In the genomic region with DNA sequence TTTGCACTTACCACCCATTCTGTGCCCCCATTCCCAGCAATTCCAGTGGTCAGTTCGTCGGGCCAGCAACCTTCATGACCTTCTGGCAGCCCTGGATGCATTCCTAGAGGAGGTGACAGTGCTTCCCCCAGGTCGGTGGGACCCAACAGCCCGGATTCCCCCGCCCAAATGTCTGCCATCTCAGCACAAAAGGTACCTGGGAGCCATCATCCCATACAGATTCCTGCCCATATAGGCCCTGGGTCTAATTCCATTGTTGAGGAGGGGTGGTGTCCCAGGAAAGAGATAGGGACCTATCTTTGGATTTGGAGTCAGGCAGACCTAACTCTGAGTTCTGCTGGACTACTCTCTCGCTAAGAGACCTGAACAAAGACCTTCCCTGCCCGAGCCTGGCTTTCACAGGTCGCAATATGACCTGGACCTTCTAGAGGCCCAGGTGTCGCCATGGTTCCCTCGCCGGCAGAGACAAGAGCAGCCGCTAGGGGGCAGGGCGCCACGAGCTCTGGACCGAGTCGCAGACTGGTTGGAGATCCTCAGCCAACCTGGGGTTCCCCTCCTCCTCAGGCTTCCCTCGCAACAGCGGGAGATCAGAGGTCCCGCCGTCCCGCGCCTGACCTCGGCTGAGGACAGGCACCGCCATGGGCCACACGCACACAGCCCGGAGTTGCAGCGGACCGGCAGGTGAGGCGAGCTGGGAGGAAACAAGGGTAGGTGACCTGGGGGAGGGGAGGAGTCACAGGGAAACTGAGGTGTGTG, we compare ENCODE assay signal across 1 cellular context.
TF ChIP-seq lines count a peak whose summit lies in the region.

No MANE protein-coding gene starts in this region.

TF ChIP-seq in K562, 482 proteins besides CTCF, POLR2A, EP300 and RAD21 (continued from another document and continues in another):
- no peak for TF ChIP-seq ZNF609 (CRISPR knock-in tag; IDR thresholded peaks at IDR 0.05; ENCODE audit: borderline replicate concordance)
- TF ChIP-seq CTCFL (IDR thresholded peaks at IDR 0.05; ENCODE audit: borderline replicate concordance, insufficient read depth, low read depth, low read length, poor library complexity, severe bottlenecking) = peak; percentile 81
- no peak for TF ChIP-seq USF2 (CRISPR knock-in tag; IDR thresholded peaks at IDR 0.05)
- TF ChIP-seq ZNF263 (CRISPR knock-in tag; IDR thresholded peaks at IDR 0.05; ENCODE audit: borderline replicate concordance) = peak; percentile 52; the same call in 1 of the 2 replicates
- TF ChIP-seq XRCC5 (IDR thresholded peaks at IDR 0.05; ENCODE audit: low read depth, low read length) = peak; percentile 93
- TF ChIP-seq FOXM1 (IDR thresholded peaks at IDR 0.05; ENCODE audit: low read depth) = no peak
- no peak for TF ChIP-seq FOXM1 (CRISPR knock-in tag; IDR thresholded peaks at IDR 0.05; ENCODE audit: low read depth)
- no peak for TF ChIP-seq RNF2 (IDR thresholded peaks at IDR 0.05)
- no peak for TF ChIP-seq ZNF398 (CRISPR knock-in tag; IDR thresholded peaks at IDR 0.05)
- peak; percentile 35 to 50; a peak in 2 of 4 replicates for TF ChIP-seq MAZ (CRISPR knock-in tag; conservative IDR thresholded peaks at IDR 0.05 in 1 of 2, IDR thresholded peaks at IDR 0.05 in 1 of 2)
- no peak for TF ChIP-seq KLF16 (IDR thresholded peaks at IDR 0.05)
- TF ChIP-seq KAT7 (CRISPR knock-in tag; IDR thresholded peaks at IDR 0.05; ENCODE audit: borderline replicate concordance) = no peak
- TF ChIP-seq, protein P1, sequence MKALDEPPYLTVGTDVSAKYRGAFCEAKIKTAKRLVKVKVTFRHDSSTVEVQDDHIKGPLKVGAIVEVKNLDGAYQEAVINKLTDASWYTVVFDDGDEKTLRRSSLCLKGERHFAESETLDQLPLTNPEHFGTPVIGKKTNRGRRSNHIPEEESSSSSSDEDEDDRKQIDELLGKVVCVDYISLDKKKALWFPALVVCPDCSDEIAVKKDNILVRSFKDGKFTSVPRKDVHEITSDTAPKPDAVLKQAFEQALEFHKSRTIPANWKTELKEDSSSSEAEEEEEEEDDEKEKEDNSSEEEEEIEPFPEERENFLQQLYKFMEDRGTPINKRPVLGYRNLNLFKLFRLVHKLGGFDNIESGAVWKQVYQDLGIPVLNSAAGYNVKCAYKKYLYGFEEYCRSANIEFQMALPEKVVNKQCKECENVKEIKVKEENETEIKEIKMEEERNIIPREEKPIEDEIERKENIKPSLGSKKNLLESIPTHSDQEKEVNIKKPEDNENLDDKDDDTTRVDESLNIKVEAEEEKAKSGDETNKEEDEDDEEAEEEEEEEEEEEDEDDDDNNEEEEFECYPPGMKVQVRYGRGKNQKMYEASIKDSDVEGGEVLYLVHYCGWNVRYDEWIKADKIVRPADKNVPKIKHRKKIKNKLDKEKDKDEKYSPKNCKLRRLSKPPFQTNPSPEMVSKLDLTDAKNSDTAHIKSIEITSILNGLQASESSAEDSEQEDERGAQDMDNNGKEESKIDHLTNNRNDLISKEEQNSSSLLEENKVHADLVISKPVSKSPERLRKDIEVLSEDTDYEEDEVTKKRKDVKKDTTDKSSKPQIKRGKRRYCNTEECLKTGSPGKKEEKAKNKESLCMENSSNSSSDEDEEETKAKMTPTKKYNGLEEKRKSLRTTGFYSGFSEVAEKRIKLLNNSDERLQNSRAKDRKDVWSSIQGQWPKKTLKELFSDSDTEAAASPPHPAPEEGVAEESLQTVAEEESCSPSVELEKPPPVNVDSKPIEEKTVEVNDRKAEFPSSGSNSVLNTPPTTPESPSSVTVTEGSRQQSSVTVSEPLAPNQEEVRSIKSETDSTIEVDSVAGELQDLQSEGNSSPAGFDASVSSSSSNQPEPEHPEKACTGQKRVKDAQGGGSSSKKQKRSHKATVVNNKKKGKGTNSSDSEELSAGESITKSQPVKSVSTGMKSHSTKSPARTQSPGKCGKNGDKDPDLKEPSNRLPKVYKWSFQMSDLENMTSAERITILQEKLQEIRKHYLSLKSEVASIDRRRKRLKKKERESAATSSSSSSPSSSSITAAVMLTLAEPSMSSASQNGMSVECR (CRISPR knock-in tag; IDR thresholded peaks at IDR 0.05) = no peak
- TF ChIP-seq ETV5 (CRISPR knock-in tag; IDR thresholded peaks at IDR 0.05; ENCODE audit: low read depth) = peak; percentile 37; the same call in 1 of the 2 replicates
- peak; percentile 64; the same call in 1 of the 2 replicates for TF ChIP-seq MYC (IDR thresholded peaks at IDR 0.05; ENCODE audit: low read depth, low read length)
- TF ChIP-seq MYC (CRISPR knock-in tag; IDR thresholded peaks at IDR 0.05; ENCODE audit: borderline replicate concordance, low read depth) = no peak
- TF ChIP-seq ADNP (tag; IDR thresholded peaks at IDR 0.05) = no peak
- TF ChIP-seq ZBTB40 (IDR thresholded peaks at IDR 0.05) = 0 out of 2 replicates have a peak, but pooled peaks have one; percentile 11
- no peak for TF ChIP-seq ZBTB40 (CRISPR knock-in tag; IDR thresholded peaks at IDR 0.05)
- no peak for TF ChIP-seq EGR1 (conservative IDR thresholded peaks at IDR 0.05)
- no peak for TF ChIP-seq THRAP3 (IDR thresholded peaks at IDR 0.05; ENCODE audit: borderline replicate concordance)
- TF ChIP-seq, protein P2, sequence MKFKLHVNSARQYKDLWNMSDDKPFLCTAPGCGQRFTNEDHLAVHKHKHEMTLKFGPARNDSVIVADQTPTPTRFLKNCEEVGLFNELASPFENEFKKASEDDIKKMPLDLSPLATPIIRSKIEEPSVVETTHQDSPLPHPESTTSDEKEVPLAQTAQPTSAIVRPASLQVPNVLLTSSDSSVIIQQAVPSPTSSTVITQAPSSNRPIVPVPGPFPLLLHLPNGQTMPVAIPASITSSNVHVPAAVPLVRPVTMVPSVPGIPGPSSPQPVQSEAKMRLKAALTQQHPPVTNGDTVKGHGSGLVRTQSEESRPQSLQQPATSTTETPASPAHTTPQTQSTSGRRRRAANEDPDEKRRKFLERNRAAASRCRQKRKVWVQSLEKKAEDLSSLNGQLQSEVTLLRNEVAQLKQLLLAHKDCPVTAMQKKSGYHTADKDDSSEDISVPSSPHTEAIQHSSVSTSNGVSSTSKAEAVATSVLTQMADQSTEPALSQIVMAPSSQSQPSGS (CRISPR knock-in tag; IDR thresholded peaks at IDR 0.05) = no peak
- TF ChIP-seq SMAD4 (CRISPR knock-in tag; conservative IDR thresholded peaks at IDR 0.05) = no peak; the same call in 1 of the 2 replicates
